9 cellular contexts compared by ENCODE assay signal in genomic region chr2:14903709-14904374, GRCh38.
DNase-seq lines count a peak whose midpoint lies in the region; ATAC-seq and TF ChIP-seq lines count a peak whose summit lies in the region.
"Had no signal": no experiment of that assay in that cellular context is flagged by ENCODE, and none has a peak within 500 bp of the region (broad histone marks: within the 10 kb centered on the region; RNA-seq: fewer than 3 reads in every experiment).

No MANE protein-coding gene starts in this region.

- TF ChIP-seq CTCF in GM12875 (IDR thresholded peaks at IDR 0.05; ENCODE audit: borderline replicate concordance, insufficient read depth, low read depth, low read length) (peak; percentile 98), HFFc6 (IDR thresholded peaks at IDR 0.05) (peak; percentile 66), Loucy (conservative IDR thresholded peaks at IDR 0.05; ENCODE audit: low read length) (peak; percentile 100), epithelial cell of proximal tubule (conservative IDR thresholded peaks at IDR 0.05; ENCODE audit: low read depth, low read length) (peak; percentile 59)

- no peaks in the 10 kb centered on the region for H3K36me3 ChIP-seq in Loucy (ENCODE audit: insufficient read depth, low read length)

- peak overlapping the region; percentile 38; the same call in 1 of the 2 replicates for H2AFZ ChIP-seq in Loucy (ENCODE audit: low read length)

- no peaks in the 10 kb centered on the region for H3K4me1 ChIP-seq in Loucy (ENCODE audit: insufficient read depth, low read length, poor library complexity, severe bottlenecking)

- H3K4me1 Mint-ChIP-seq in HFFc6 (ENCODE audit: low read depth): no peaks in the 10 kb centered on the region
- no peaks in the 10 kb centered on the region for H3K4me1 Mint-ChIP-seq in activated CD4-positive, alpha-beta T cell treated with anti-CD3 and anti-CD28 coated beads for 36 hours

- no peaks in the 10 kb centered on the region for H3K36me3 Mint-ChIP-seq in HFFc6 (ENCODE audit: low read depth)
- H3K36me3 Mint-ChIP-seq in activated CD4-positive, alpha-beta T cell treated with anti-CD3 and anti-CD28 coated beads for 36 hours (ENCODE audit: low read depth): no peaks in the 10 kb centered on the region

- H3K9me2 ChIP-seq in Loucy (replicated peaks; ENCODE audit: low read depth, low read length): no peaks in the 10 kb centered on the region

- H3K27me3 Mint-ChIP-seq in HFFc6 (ENCODE audit: insufficient read depth): peaks cover 2% of the 10 kb centered on the region; the same call in 1 of the 2 replicates
- no peaks in the 10 kb centered on the region for H3K27me3 Mint-ChIP-seq in activated CD4-positive, alpha-beta T cell treated with anti-CD3 and anti-CD28 coated beads for 36 hours

- H3K4me3 Mint-ChIP-seq in HFFc6: no peak overlapping the region
- no peak overlapping the region for H3K4me3 Mint-ChIP-seq in activated CD4-positive, alpha-beta T cell treated with anti-CD3 and anti-CD28 coated beads for 36 hours

- intact Hi-C loops in activated CD4-positive, alpha-beta T cell treated with anti-CD3 and anti-CD28 coated beads for 36 hours (cut with DNase I, micrococcal nuclease): loop anchor here (1.0 to 10.0 kb wide), 5 partner anchors 258 to 673 kb away; no protein-coding TSS in a partner anchor

- no peaks in the 10 kb centered on the region for H3F3A ChIP-seq in Loucy (ENCODE audit: low read depth)

- no peak overlapping the region for H3K9ac ChIP-seq in Loucy (ENCODE audit: low read depth, low read length, poor library complexity, severe bottlenecking)

- no peaks in the 10 kb centered on the region for H3K9me3 ChIP-seq in Loucy (ENCODE audit: insufficient read depth, low read depth, low read length)

- no peak overlapping the region for H3K4me3 ChIP-seq in GM12875 (ENCODE audit: low read depth, low read length)
- H3K4me3 ChIP-seq in Loucy (ENCODE audit: low read length, poor library complexity, severe bottlenecking): no peak overlapping the region
- H3K4me3 ChIP-seq in epithelial cell of proximal tubule (ENCODE audit: low read depth, low read length): no peak overlapping the region
- H3K4me3 ChIP-seq: SK-N-MC had no signal

- peaks cover 35% of the 10 kb centered on the region for H3K9me3 Mint-ChIP-seq in HFFc6
- no peaks in the 10 kb centered on the region for H3K9me3 Mint-ChIP-seq in activated CD4-positive, alpha-beta T cell treated with anti-CD3 and anti-CD28 coated beads for 36 hours (ENCODE audit: low read depth)

- POLR2A ChIA-PET in activated CD4-positive, alpha-beta T cell treated with anti-CD3 and anti-CD28 coated beads for 36 hours (lab: Charles Lee): no interaction called here

- H3K27me3 ChIP-seq in Loucy (ENCODE audit: insufficient read depth, low read length, poor library complexity, severe bottlenecking): no peaks in the 10 kb centered on the region

- no peaks in the 10 kb centered on the region for H3K79me2 ChIP-seq in Loucy (ENCODE audit: insufficient read depth, low read length)

- H4K20me1 ChIP-seq in Loucy (ENCODE audit: insufficient read depth, low read length, poor library complexity, severe bottlenecking): no peaks in the 10 kb centered on the region

- H3K27ac Mint-ChIP-seq in HFFc6: no peak overlapping the region
- H3K27ac Mint-ChIP-seq in activated CD4-positive, alpha-beta T cell treated with anti-CD3 and anti-CD28 coated beads for 36 hours: no peak overlapping the region

- CTCF ChIA-PET in activated CD4-positive, alpha-beta T cell treated with anti-CD3 and anti-CD28 coated beads for 36 hours (lab: Charles Lee): interaction anchor here (0.7 to 1.0 kb wide), 2 partner anchors 11 to 21 kb away, joined by 3 to 5 read pairs; no protein-coding TSS in a partner anchor

- H3K4me2 ChIP-seq in Loucy (ENCODE audit: low read depth, low read length, poor library complexity, severe bottlenecking): no peak overlapping the region

- DNase-seq in AG20443 (ENCODE audit: low spot score) (peak; percentile 18), HFFc6 (no peak), epithelial cell of proximal tubule (ENCODE audit: low read depth) (no peak), NCI-H510A treated with DMSO at 0.1 percent for 48 hours (lab: John Stamatoyannopoulos, UW) (no peak)
- peak; percentile 79 for DNase-seq in activated CD4-positive, alpha-beta T cell treated with anti-CD3 and anti-CD28 coated beads for 36 hours
- peak; percentile 8 to 25 for DNase-seq in stimulated activated CD4-positive, alpha-beta T cell treated with anti-CD3 and anti-CD28 coated beads, Interleukin-1b, Interleukin-23, amount 100 ng/mL, for 4 hours (ENCODE audit: low read depth in 2 of 2)

- ATAC-seq in activated CD4-positive, alpha-beta T cell treated with anti-CD3 and anti-CD28 coated beads for 36 hours: peak; percentile 91

Comparison
In these comparisons a context has a peak if more than half of its experiments do, and no peak if none do; other contexts are left out.
1. DNase-seq: peak in AG20443 (single experiment), activated CD4-positive, alpha-beta T cell treated with anti-CD3 and anti-CD28 coated beads for 36 hours (single experiment) and stimulated activated CD4-positive, alpha-beta T cell treated with anti-CD3 and anti-CD28 coated beads, Interleukin-1b, Interleukin-23, amount 100 ng/mL, for 4 hours (2 of 2); none in HFFc6 (single experiment), epithelial cell of proximal tubule (single experiment) and NCI-H510A treated with DMSO at 0.1 percent for 48 hours (single experiment).
2. Peak in every context shown above with its lines, with median percentiles within 50 percentile points of each other: CTCF ChIP-seq.